In genomic region chr1:21900766-21901472, GRCh38 we compare ENCODE assay signal across 18 cellular contexts. TPM values are rescaled to one million over a fixed set of nuclear protein-coding genes. Genes with fewer than 3 reads are reported as not detected.
DNase-seq lines count a peak whose midpoint lies in the region; ATAC-seq and TF ChIP-seq lines count a peak whose summit lies in the region.
"Had no signal": no experiment of that assay in that cellular context is flagged by ENCODE, and none has a peak within 500 bp of the region (broad histone marks: within the 10 kb centered on the region; RNA-seq: fewer than 3 reads in every experiment).

No MANE protein-coding gene starts in this region.

- TF ChIP-seq EP300 in gastroesophageal sphincter (IDR thresholded peaks at IDR 0.05) = no peak

- no peaks in the 10 kb centered on the region for H3K36me3 Mint-ChIP-seq in osteocyte (ENCODE audit: unreplicated experiment)
- no peaks in the 10 kb centered on the region for H3K36me3 Mint-ChIP-seq in activated T-cell treated with anti-CD3 and anti-CD28 coated beads, Interleukin-2, amount 50 U/mL, for 4 hours (ENCODE audit: insufficient read depth)

- peak overlapping the region; percentile 56 for H3K27ac Mint-ChIP-seq in osteocyte (ENCODE audit: unreplicated experiment)
- H3K27ac Mint-ChIP-seq: activated CD4-positive, alpha-beta T cell treated with anti-CD3 and anti-CD28 coated beads for 36 hours; activated naive CD4-positive, alpha-beta T cell treated with anti-CD3 and anti-CD28 coated beads for 36 hours had no signal

- peak overlapping the region; percentile 77 for H3K27ac ChIP-seq in SJCRH30
- H3K27ac ChIP-seq in gastroesophageal sphincter = peak overlapping the region; percentile 61 to 98 (median 98)
- peak overlapping the region; percentile 96 to 97 for H3K27ac ChIP-seq in tibial artery
- H3K27ac ChIP-seq: brain microvascular endothelial cell, HL-60 had no signal

- intact Hi-C loops in tibial artery (cut with DNase I; ENCODE audit: low total_unique reads) = loop anchor here (5.0 kb wide), 1 partner anchor 41 kb away; no protein-coding TSS in a partner anchor

- no peak overlapping the region for H3K4me3 ChIP-seq in SJCRH30
- H3K4me3 ChIP-seq in gastroesophageal sphincter = no peak overlapping the region
- H3K4me3 ChIP-seq in tibial artery = no peak overlapping the region
- H3K4me3 ChIP-seq: lung had no signal

- TF ChIP-seq CTCF in gastroesophageal sphincter (IDR thresholded peaks at IDR 0.05) (no peak), osteocyte (IDR thresholded peaks at IDR 0.05) (no peak), tibial artery (IDR thresholded peaks at IDR 0.05) (no peak)

- no peaks in the 10 kb centered on the region for H3K9me3 Mint-ChIP-seq in osteocyte (ENCODE audit: unreplicated experiment)
- H3K9me3 Mint-ChIP-seq in activated T-cell treated with anti-CD3 and anti-CD28 coated beads, Interleukin-2, amount 50 U/mL, for 4 hours = no peaks in the 10 kb centered on the region
- H3K9me3 Mint-ChIP-seq: activated naive CD4-positive, alpha-beta T cell treated with anti-CD3 and anti-CD28 coated beads for 36 hours had no signal

- TF ChIP-seq POLR2A in gastroesophageal sphincter (IDR thresholded peaks at IDR 0.05) = no peak

- no peaks in the 10 kb centered on the region for H3K27me3 Mint-ChIP-seq in osteocyte (ENCODE audit: unreplicated experiment)
- H3K27me3 Mint-ChIP-seq in activated T-cell treated with anti-CD3 and anti-CD28 coated beads, Interleukin-2, amount 50 U/mL, for 4 hours (ENCODE audit: low read depth) = no peaks in the 10 kb centered on the region
- H3K27me3 Mint-ChIP-seq: activated CD4-positive, alpha-beta T cell treated with anti-CD3 and anti-CD28 coated beads for 36 hours had no signal

- WGBS in gastroesophageal sphincter (ENCODE audit: low coverage in 1 of 2), 2 donors = 45 to 53% methylated on average over 3 to 11 of the region's 13 CpGs

- peaks cover 43% of the 10 kb centered on the region for H3K36me3 ChIP-seq in SJCRH30
- peaks cover 0 to 21% of the 10 kb centered on the region in 2 donors for H3K36me3 ChIP-seq in gastroesophageal sphincter
- peaks cover 3 to 6% (median 4%) of the 10 kb centered on the region in 3 donors for H3K36me3 ChIP-seq in tibial artery

- peaks cover 56% of the 10 kb centered on the region for H3K4me1 ChIP-seq in SJCRH30
- H3K4me1 ChIP-seq in gastroesophageal sphincter = peaks cover 14 to 100% (median 94%) of the 10 kb centered on the region in 3 donors
- peaks cover 22 to 100% (median 100%) of the 10 kb centered on the region in 4 donors for H3K4me1 ChIP-seq in tibial artery

- no peaks in the 10 kb centered on the region for H3K27me3 ChIP-seq in SJCRH30
- H3K27me3 ChIP-seq in gastroesophageal sphincter = no peaks in the 10 kb centered on the region
- no peaks in the 10 kb centered on the region for H3K27me3 ChIP-seq in tibial artery
- H3K27me3 ChIP-seq: brain microvascular endothelial cell had no signal

- ATAC-seq in gastroesophageal sphincter = no peak
- ATAC-seq in activated T-cell treated with anti-CD3 and anti-CD28 coated beads, Interleukin-2, amount 50 U/mL, for 4 hours = no peak
- ATAC-seq in HG03439 (IDR thresholded peaks at IDR 0.05; ENCODE audit: unreplicated experiment) = no peak
- ATAC-seq: activated CD4-positive, alpha-beta T cell treated with anti-CD3 and anti-CD28 coated beads for 36 hours had no signal

- peaks cover 84% of the 10 kb centered on the region for H3K4me1 Mint-ChIP-seq in osteocyte (ENCODE audit: unreplicated experiment)
- peaks cover 3% of the 10 kb centered on the region for H3K4me1 Mint-ChIP-seq in activated T-cell treated with anti-CD3 and anti-CD28 coated beads, Interleukin-2, amount 50 U/mL, for 4 hours (ENCODE audit: low read depth)

- H3K4me3 Mint-ChIP-seq in osteocyte (ENCODE audit: unreplicated experiment) = no peak overlapping the region
- no peak overlapping the region for H3K4me3 Mint-ChIP-seq in activated T-cell treated with anti-CD3 and anti-CD28 coated beads, Interleukin-2, amount 50 U/mL, for 4 hours
- H3K4me3 Mint-ChIP-seq: activated CD4-positive, alpha-beta T cell treated with anti-CD3 and anti-CD28 coated beads for 36 hours; activated naive CD4-positive, alpha-beta T cell treated with anti-CD3 and anti-CD28 coated beads for 36 hours had no signal

- H3K9me3 ChIP-seq in SJCRH30 (replicated peaks) (no peaks in the 10 kb centered on the region), gastroesophageal sphincter (no peaks in the 10 kb centered on the region), tibial artery (no peaks in the 10 kb centered on the region)

- DNase-seq in SJCRH30 (no peak), osteocyte (ENCODE audit: extremely low spot score, unreplicated experiment) (no peak), tibial artery (no peak), NCI-H128 (lab: John Stamatoyannopoulos, UW; ENCODE audit: unreplicated experiment) (no peak), T-helper 9 cell (no peak)
- no peak for DNase-seq in activated T-cell treated with anti-CD3 and anti-CD28 coated beads, Interleukin-2, amount 50 U/mL, for 4 hours
- DNase-seq: activated CD4-positive, alpha-beta T cell treated with anti-CD3 and anti-CD28 coated beads for 36 hours; activated naive CD4-positive, alpha-beta T cell treated with anti-CD3 and anti-CD28 coated beads for 36 hours; brain microvascular endothelial cell; effector CD4-positive, alpha-beta T cell; NCI-H1092; NCI-H446; small intestine; stimulated activated naive CD4-positive, alpha-beta T cell had no signal

RNA-seq across cellular contexts. Expression of gene HSPG2, which starts 36.2 kb away (rescaled TPM):
- 82.3 and 84.0 TPM in 2 replicates for total RNA-seq in SJCRH30 (2014; rRNA removed; shearing (Covaris generic))
- 1,000 to 10,000 TPM in 1 of 4 donors, 100 to 1,000 TPM in 3; 311 to 1,021 (median 351) TPM for total RNA-seq in gastroesophageal sphincter
- 197 and 230 TPM in 2 replicates for total RNA-seq in osteocyte
- total RNA-seq in activated T-cell treated with anti-CD3 and anti-CD28 coated beads, Interleukin-2, amount 50 U/mL, for 4 hours = 1 to 10 TPM in 2 of 3 donors, under 1 TPM in 1; 0.92 to 1.7 (median 1.2) TPM

Comparison
In these comparisons a context has a peak if more than half of its experiments do, and no peak if none do; other contexts are left out.
1. RNA of gene HSPG2, which starts 36.2 kb away (total RNA-seq): 311 to 1,021 TPM in gastroesophageal sphincter, 197 to 230 TPM in osteocyte and 82.3 to 84.0 TPM in SJCRH30; 0.92 to 1.7 TPM in activated T-cell treated with anti-CD3 and anti-CD28 coated beads, Interleukin-2, amount 50 U/mL, for 4 hours; every median in the first group is over 10 times any median in the second.
2. Peak in every context shown above with its lines, with median percentiles within 50 percentile points of each other: H3K27ac ChIP-seq.